Comparison of ENCODE assay signal across 8 cellular contexts in genomic region chr7:133081119-133081604, GRCh38. TPM values are rescaled to one million over a fixed set of nuclear protein-coding genes. Genes with fewer than 3 reads are reported as not detected.
DNase-seq lines count a peak whose midpoint lies in the region; ATAC-seq and TF ChIP-seq lines count a peak whose summit lies in the region.

No MANE protein-coding gene starts in this region.

- WGBS in heart left ventricle, 4 donors, result 0 to 4% (median 3%) methylated on average over 8 of the region's 8 CpGs
- 1 to 4% (median 2%) methylated on average over 8 of the region's 8 CpGs for WGBS in psoas muscle, 3 donors

- peak in 3 of 4 donors; percentile 39 to 52 (median 40) for ATAC-seq in heart left ventricle
- ATAC-seq in psoas muscle, result peak in 3 of 4 donors; percentile 2 to 51 (median 41)
- no peak for ATAC-seq in GM18907 (IDR thresholded peaks at IDR 0.05; ENCODE audit: unreplicated experiment)
- no peak for ATAC-seq in GM19463 (IDR thresholded peaks at IDR 0.05; ENCODE audit: unreplicated experiment)
- no peak for ATAC-seq in GM21576 (IDR thresholded peaks at IDR 0.05; ENCODE audit: unreplicated experiment)

- H3K4me3 ChIP-seq in AG04450 (ENCODE audit: low read depth, low read length) (peak overlapping the region; percentile 92), heart left ventricle (peak overlapping the region; percentile 52 to 95 (median 86)), psoas muscle (peak overlapping the region; percentile 86)

- no peak for TF ChIP-seq POLR2A in heart left ventricle (IDR thresholded peaks at IDR 0.05)

- POLR2A ChIA-PET in AG04450 (lab: Yijun Ruan, JAX), result interaction anchor here (1.0 kb wide), 1 partner anchor 29 kb away, joined by 5 read pairs; no protein-coding TSS in a partner anchor

- DNase-seq in AG04450 (ENCODE audit: low read depth, low spot score) (no peak), HT-29 (ENCODE audit: low spot score) (peak; percentile 39), heart left ventricle (peak in 4 of 5 donors; percentile 23 to 51 (median 36)), psoas muscle (peak in 1 of 2 donors; percentile 15)
- peak; percentile 37 to 41 for DNase-seq in activated T-cell treated with anti-CD3 and anti-CD28 coated beads, Interleukin-2, amount 50 U/mL, for 48 hours

- intact Hi-C loops in heart left ventricle (cut with DNase I) (loop anchor here in 3 of 10 donors (10.0 kb wide), 2 partner anchors 154 to 174 kb away; partner anchors contain the start of gene EXOC4 (in 2 of the 3)), psoas muscle (cut with DNase I) (no loop called here)

- H3K27me3 ChIP-seq in AG04450 (ENCODE audit: control insufficient read depth, insufficient read depth, low read length) (no peaks in the 10 kb centered on the region), heart left ventricle (no peaks in the 10 kb centered on the region), psoas muscle (ENCODE audit: insufficient read depth in 3 of 3, low read length in 2 of 3) (no peaks in the 10 kb centered on the region)

- H3K4me1 ChIP-seq in heart left ventricle (peaks cover 0 to 55% (median 34%) of the 10 kb centered on the region in 12 donors), psoas muscle (peaks cover 42% of the 10 kb centered on the region)

- CTCF ChIA-PET in AG04450 (lab: Charles Lee), result no interaction called here

- H3K36me3 ChIP-seq in heart left ventricle (peaks cover 0 to 7% (median 0%) of the 10 kb centered on the region in 9 donors), psoas muscle (ENCODE audit: insufficient read depth in 1 of 2, low read depth in 1 of 2) (peaks cover 0 to 3% of the 10 kb centered on the region in 2 donors)

- no peak overlapping the region for H3K27ac ChIP-seq in AG04450 (ENCODE audit: low read depth, low read length)
- peak overlapping the region; percentile 46 to 95 (median 88) for H3K27ac ChIP-seq in heart left ventricle
- peak overlapping the region; percentile 87 for H3K27ac ChIP-seq in psoas muscle

- TF ChIP-seq CTCF in AG04450 (IDR thresholded peaks at IDR 0.05; ENCODE audit: low read depth, low read length) (no peak), heart left ventricle (IDR thresholded peaks at IDR 0.05) (no peak), psoas muscle (IDR thresholded peaks at IDR 0.05) (no peak)

- H3K9me3 ChIP-seq in AG04450 (ENCODE audit: control insufficient read depth, insufficient read depth, low read length), result peaks cover 2% of the 10 kb centered on the region; the same call in 1 of the 2 replicates
- H3K9me3 ChIP-seq in heart left ventricle, result no peaks in the 10 kb centered on the region
- no peaks in the 10 kb centered on the region for H3K9me3 ChIP-seq in psoas muscle

RNA-seq across cellular contexts. Expression of gene CHCHD3, which starts 0.7 kb away (rescaled TPM):
- polyA plus RNA-seq in AG04450 (2011; rRNA removed) (69.4 and 77.8 TPM in 2 replicates), heart left ventricle (100 to 1,000 TPM; 108 to 186 TPM), psoas muscle (100 to 1,000 TPM; 185 to 206 (median 188) TPM)
- polyA minus RNA-seq in AG04450 (2011; rRNA and poly(A)+ RNA removed), result 42.9 and 51.4 TPM in 2 replicates
- 130 and 151 TPM in 2 replicates for total RNA-seq in HT-29 (2014; rRNA removed; shearing (Covaris generic))
- total RNA-seq in heart left ventricle (100 to 1,000 TPM in 8 of 9 donors, 10 to 100 TPM in 1; 92.9 to 197 (median 176) TPM), psoas muscle (100 to 1,000 TPM; 129 to 184 (median 135) TPM)

Comparison
In these comparisons a context has a peak if more than half of its experiments do, and no peak if none do; other contexts are left out.
1. ATAC-seq: peak in heart left ventricle (3 of 4) and psoas muscle (3 of 4); none in GM18907 (single experiment), GM19463 (single experiment) and GM21576 (single experiment).
2. Peak in every context shown above with its lines, with median percentiles within 50 percentile points of each other: H3K4me3 ChIP-seq.